In the genomic region with DNA sequence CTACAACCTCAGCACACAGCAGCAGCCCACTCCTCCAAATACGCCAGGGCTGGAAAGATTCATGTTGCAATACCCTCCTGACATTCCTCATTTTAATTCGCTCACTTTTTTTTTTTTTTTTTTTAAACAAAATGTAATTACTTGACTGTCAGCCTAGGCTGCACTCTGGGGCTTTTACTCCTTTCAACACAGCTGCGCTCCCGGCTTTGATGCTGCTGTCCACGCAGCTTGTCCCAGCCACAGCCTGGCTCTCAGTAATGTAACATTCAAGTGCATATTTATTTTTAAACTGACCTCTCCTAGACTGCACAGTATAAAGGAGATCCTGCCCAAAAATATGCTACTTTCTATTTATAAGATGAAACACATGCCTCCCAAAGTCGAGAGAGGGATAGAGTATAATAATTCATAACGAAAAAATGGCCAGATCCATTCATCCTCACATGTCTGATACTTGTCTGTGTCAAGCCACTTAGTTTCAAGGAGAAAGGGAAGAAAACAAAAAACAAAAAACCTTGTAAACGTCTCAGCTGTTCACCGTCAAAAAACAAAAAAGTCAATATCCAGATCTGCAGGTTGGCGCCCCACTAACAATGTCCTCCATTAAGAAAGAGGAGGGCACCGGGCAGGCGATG, we compare ENCODE assay signal across 8 cellular contexts. TPM values are rescaled to one million over a fixed set of nuclear protein-coding genes. Genes with fewer than 3 reads are reported as not detected.
DNase-seq lines count a peak whose midpoint lies in the region; ATAC-seq, FAIRE-seq and TF ChIP-seq lines count a peak whose summit lies in the region.

No MANE protein-coding gene starts in this region.

- POLR2A ChIA-PET in WTC11 (lab: Charles Lee) = interaction anchor here (1.9 kb wide), 1 partner anchor 14 kb away, joined by 11 read pairs; no protein-coding TSS in a partner anchor

- H3K4me2 ChIP-seq in GM23338 = peak overlapping the region; percentile 98

- H3K36me3 ChIP-seq in GM23338 (ENCODE audit: insufficient read depth) = no peaks in the 10 kb centered on the region

- peaks cover 16% of the 10 kb centered on the region; the same call in 2 of the 3 replicates for H3K36me3 Mint-ChIP-seq in GM23338 (ENCODE audit: low read depth)
- peaks cover 2% of the 10 kb centered on the region; the same call in 1 of the 2 replicates for H3K36me3 Mint-ChIP-seq in WTC11

- H3K4me1 Mint-ChIP-seq in GM23338 (peaks cover 62% of the 10 kb centered on the region), WTC11 (peaks cover 59% of the 10 kb centered on the region)

- DNase-seq in GM23338 (ENCODE audit: low spot score) (no peak), WTC11 (ENCODE audit: low spot score) (no peak), left cardiac atrium (peak; percentile 42), skeletal muscle cell (ENCODE audit: low read depth) (no peak), OCI-M1 (lab: John Stamatoyannopoulos, UW) (no peak), NCI-H2081 treated with DMSO at 0.1 percent for 48 hours (lab: John Stamatoyannopoulos, UW) (no peak), NCI-H748 (lab: John Stamatoyannopoulos, UW; ENCODE audit: unreplicated experiment) (no peak), D721Med (ENCODE audit: insufficient read length, low spot score) (no peak)

- H3K27me3 Mint-ChIP-seq in GM23338 (ENCODE audit: insufficient read depth, low read depth, poor library complexity) (peaks cover 14% of the 10 kb centered on the region), WTC11 (ENCODE audit: low read depth) (peaks cover 7% of the 10 kb centered on the region)

- peak overlapping the region; percentile 95 for H3K4me3 ChIP-seq in GM23338
- H3K4me3 ChIP-seq in skeletal muscle cell (ENCODE audit: low read depth, low read length) = peak overlapping the region; percentile 92

- H4K20me1 ChIP-seq in GM23338 (replicated peaks; ENCODE audit: insufficient read depth) = peaks cover 51% of the 10 kb centered on the region

- ATAC-seq in GM23338 (no peak), WTC11 (no peak), left cardiac atrium (peak; percentile 15 to 45)

- peak overlapping the region; percentile 89 for H3K4me3 Mint-ChIP-seq in GM23338
- peak overlapping the region; percentile 85 for H3K4me3 Mint-ChIP-seq in WTC11

- H3F3A ChIP-seq in GM23338 (replicated peaks; ENCODE audit: low read depth) = no peaks in the 10 kb centered on the region

- 0 out of 2 replicates have a peak, but pooled peaks cover 3% of the 10 kb centered on the region for H3K9me2 ChIP-seq in GM23338 (ENCODE audit: insufficient read depth)

- H3K27ac Mint-ChIP-seq in GM23338 (no peak overlapping the region), WTC11 (peak overlapping the region; percentile 0; the same call in 1 of the 2 replicates)

- no peak for TF ChIP-seq CTCF in GM23338 (conservative IDR thresholded peaks at IDR 0.05; ENCODE audit: low read depth in 2 of 2)
- no peak for TF ChIP-seq CTCF in WTC11 (IDR thresholded peaks at IDR 0.05)
- TF ChIP-seq CTCF in D721Med (IDR thresholded peaks at IDR 0.05; ENCODE audit: insufficient read depth, missing control alignments) = no peak

- no peak overlapping the region for H2AFZ ChIP-seq in GM23338

- intact Hi-C loops in left cardiac atrium (cut with DNase I) = loop anchor here in 1 of 2 donors (5.0 kb wide), 1 partner anchor 157 kb away; no protein-coding TSS in a partner anchor

- CTCF ChIA-PET in WTC11 (lab: Charles Lee) = interaction anchor here (0.6 to 0.9 kb wide), 2 partner anchors 161 to 275 kb away, joined by 3 to 4 read pairs; no protein-coding TSS in a partner anchor

- H3K27me3 ChIP-seq in GM23338 (ENCODE audit: insufficient read depth) = peaks cover 8% of the 10 kb centered on the region

- no peak overlapping the region for H3K27ac ChIP-seq in GM23338 (ENCODE audit: low read depth)

- peaks cover 57% of the 10 kb centered on the region for H3K79me2 ChIP-seq in GM23338 (replicated peaks; ENCODE audit: insufficient read depth)

- no peak for FAIRE-seq in D721Med (lab: Jason Lieb, UNC)

- peaks cover 55% of the 10 kb centered on the region for H3K4me1 ChIP-seq in GM23338 (ENCODE audit: insufficient read depth)

- H3K9me3 Mint-ChIP-seq in GM23338 = no peaks in the 10 kb centered on the region; the same call in 1 of the 3 replicates
- H3K9me3 Mint-ChIP-seq in WTC11 = no peaks in the 10 kb centered on the region

TF ChIP-seq in GM23338, 12 proteins besides CTCF, POLR2A, EP300 and RAD21 (continues in another document):
- no peak for TF ChIP-seq ZNF114 (CRISPR knock-in tag; IDR thresholded peaks at IDR 0.05)

TF ChIP-seq in WTC11, 78 proteins besides CTCF, POLR2A, EP300 and RAD21:
- TF ChIP-seq, protein P1, sequence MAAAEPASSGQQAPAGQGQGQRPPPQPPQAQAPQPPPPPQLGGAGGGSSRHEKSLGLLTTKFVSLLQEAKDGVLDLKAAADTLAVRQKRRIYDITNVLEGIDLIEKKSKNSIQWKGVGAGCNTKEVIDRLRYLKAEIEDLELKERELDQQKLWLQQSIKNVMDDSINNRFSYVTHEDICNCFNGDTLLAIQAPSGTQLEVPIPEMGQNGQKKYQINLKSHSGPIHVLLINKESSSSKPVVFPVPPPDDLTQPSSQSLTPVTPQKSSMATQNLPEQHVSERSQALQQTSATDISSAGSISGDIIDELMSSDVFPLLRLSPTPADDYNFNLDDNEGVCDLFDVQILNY (CRISPR knock-in tag; IDR thresholded peaks at IDR 0.05) = no peak
- TF ChIP-seq, protein P2, sequence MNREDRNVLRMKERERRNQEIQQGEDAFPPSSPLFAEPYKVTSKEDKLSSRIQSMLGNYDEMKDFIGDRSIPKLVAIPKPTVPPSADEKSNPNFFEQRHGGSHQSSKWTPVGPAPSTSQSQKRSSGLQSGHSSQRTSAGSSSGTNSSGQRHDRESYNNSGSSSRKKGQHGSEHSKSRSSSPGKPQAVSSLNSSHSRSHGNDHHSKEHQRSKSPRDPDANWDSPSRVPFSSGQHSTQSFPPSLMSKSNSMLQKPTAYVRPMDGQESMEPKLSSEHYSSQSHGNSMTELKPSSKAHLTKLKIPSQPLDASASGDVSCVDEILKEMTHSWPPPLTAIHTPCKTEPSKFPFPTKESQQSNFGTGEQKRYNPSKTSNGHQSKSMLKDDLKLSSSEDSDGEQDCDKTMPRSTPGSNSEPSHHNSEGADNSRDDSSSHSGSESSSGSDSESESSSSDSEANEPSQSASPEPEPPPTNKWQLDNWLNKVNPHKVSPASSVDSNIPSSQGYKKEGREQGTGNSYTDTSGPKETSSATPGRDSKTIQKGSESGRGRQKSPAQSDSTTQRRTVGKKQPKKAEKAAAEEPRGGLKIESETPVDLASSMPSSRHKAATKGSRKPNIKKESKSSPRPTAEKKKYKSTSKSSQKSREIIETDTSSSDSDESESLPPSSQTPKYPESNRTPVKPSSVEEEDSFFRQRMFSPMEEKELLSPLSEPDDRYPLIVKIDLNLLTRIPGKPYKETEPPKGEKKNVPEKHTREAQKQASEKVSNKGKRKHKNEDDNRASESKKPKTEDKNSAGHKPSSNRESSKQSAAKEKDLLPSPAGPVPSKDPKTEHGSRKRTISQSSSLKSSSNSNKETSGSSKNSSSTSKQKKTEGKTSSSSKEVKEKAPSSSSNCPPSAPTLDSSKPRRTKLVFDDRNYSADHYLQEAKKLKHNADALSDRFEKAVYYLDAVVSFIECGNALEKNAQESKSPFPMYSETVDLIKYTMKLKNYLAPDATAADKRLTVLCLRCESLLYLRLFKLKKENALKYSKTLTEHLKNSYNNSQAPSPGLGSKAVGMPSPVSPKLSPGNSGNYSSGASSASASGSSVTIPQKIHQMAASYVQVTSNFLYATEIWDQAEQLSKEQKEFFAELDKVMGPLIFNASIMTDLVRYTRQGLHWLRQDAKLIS (CRISPR knock-in tag; IDR thresholded peaks at IDR 0.05; ENCODE audit: borderline replicate concordance) = no peak
- no peak for TF ChIP-seq RORB (CRISPR knock-in tag; IDR thresholded peaks at IDR 0.05)

RNA-seq across cellular contexts. Expression of a gene that starts 0.9 kb away (rescaled TPM):
- total RNA-seq in GM23338 (2014; rRNA removed; shearing (Covaris generic)) = 23.2 and 31.4 TPM in 2 replicates
- 22.9 and 31.4 TPM in 2 replicates for polyA plus RNA-seq in GM23338 (2016; fragmentation: Nextera tagmentation; extraction: Ambion mirVana)
- total RNA-seq in WTC11 (2021) (21.2 to 31.5 TPM (median 21.8 TPM) in 3 replicates), left cardiac atrium (10 to 100 TPM; 44.3 to 81.4 TPM)

Comparison
In these comparisons a context has a peak if more than half of its experiments do, and no peak if none do; other contexts are left out.
1. ATAC-seq: peak in left cardiac atrium (2 of 2); none in GM23338 (single experiment) and WTC11 (single experiment).